Comparison of ENCODE assay signal across 2 cellular contexts in genomic region chr13:32426191-32426980, GRCh38.
TF ChIP-seq lines count a peak whose summit lies in the region.

No MANE protein-coding gene starts in this region.

TF ChIP-seq in SK-N-SH, 30 proteins besides CTCF, POLR2A, EP300 and RAD21 (continued from another document):
- TF ChIP-seq CHD2 (IDR thresholded peaks at IDR 0.05; ENCODE audit: low read length, partially characterized antibody), result no peak
- TF ChIP-seq MEF2A (IDR thresholded peaks at IDR 0.05; ENCODE audit: borderline replicate concordance, low read depth), result no peak
- TF ChIP-seq FOXJ3 (CRISPR knock-in tag; IDR thresholded peaks at IDR 0.05), result no peak
- no peak for TF ChIP-seq TAF1 (IDR thresholded peaks at IDR 0.05; ENCODE audit: borderline replicate concordance, low read depth, low read length)
- no peak for TF ChIP-seq TEAD4 (IDR thresholded peaks at IDR 0.05; ENCODE audit: borderline replicate concordance, insufficient read depth)
- TF ChIP-seq RFX5 (IDR thresholded peaks at IDR 0.05; ENCODE audit: low read length), result no peak

TF ChIP-seq in SK-N-SH treated with all-trans-retinoic acid at 6 μM for 48 hours, 23 proteins besides CTCF, POLR2A, EP300 and RAD21 (continued from another document):
- TF ChIP-seq TSHZ2 (CRISPR knock-in tag; IDR thresholded peaks at IDR 0.05), result no peak
- TF ChIP-seq ZC3H10 (CRISPR knock-in tag; IDR thresholded peaks at IDR 0.05), result no peak
- no peak for TF ChIP-seq ZFP30 (CRISPR knock-in tag; IDR thresholded peaks at IDR 0.05)
- no peak for TF ChIP-seq ZNF565 (CRISPR knock-in tag; conservative IDR thresholded peaks at IDR 0.05; ENCODE audit: low read depth)
- no peak for TF ChIP-seq PPARA (CRISPR knock-in tag; IDR thresholded peaks at IDR 0.05; ENCODE audit: borderline replicate concordance)
- no peak for TF ChIP-seq ESRRG (CRISPR knock-in tag; IDR thresholded peaks at IDR 0.05)
- no peak for TF ChIP-seq TOX (CRISPR knock-in tag; IDR thresholded peaks at IDR 0.05; ENCODE audit: borderline replicate concordance)
- TF ChIP-seq OSR1 (CRISPR knock-in tag; IDR thresholded peaks at IDR 0.05), result no peak
- TF ChIP-seq ZFP3 (CRISPR knock-in tag; IDR thresholded peaks at IDR 0.05), result no peak
